1 cellular context compared by ENCODE assay signal in the genomic region with DNA sequence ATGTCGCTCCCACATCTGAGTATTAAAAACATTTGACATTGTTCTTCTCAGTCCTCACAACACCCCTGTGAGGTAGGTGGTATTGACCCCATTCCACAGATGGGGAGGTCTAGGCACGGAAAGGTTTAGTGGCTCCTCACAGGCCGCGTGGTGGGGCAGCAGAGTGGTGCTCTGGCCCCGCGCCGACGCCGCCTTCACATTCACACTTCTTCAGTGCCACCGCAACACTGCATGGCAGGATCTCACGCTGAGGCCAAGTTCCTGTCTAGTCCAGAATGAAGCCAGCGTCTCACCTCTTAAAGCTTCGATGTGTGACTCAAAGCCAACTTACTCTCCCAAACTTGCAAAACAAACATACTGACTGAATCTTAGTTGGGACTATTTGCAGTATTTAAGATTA.
A peak's percentile ranks its signal among the peaks of the same experiment; 100 is the strongest.
TF ChIP-seq lines count a peak whose summit lies in the region.

No MANE protein-coding gene starts in this region.

TF ChIP-seq in H1, 55 proteins besides CTCF, POLR2A, EP300 and RAD21:
- TF ChIP-seq RNF2 (IDR thresholded peaks at IDR 0.05; ENCODE audit: borderline replicate concordance, low read depth, low read length, missing control alignments, poor library complexity, severe bottlenecking) (no peak), POLR2AphosphoS5 (IDR thresholded peaks at IDR 0.05; ENCODE audit: low read depth, low read length) (peak; percentile 20; the same call in 1 of the 2 replicates)
